ENCODE assay signal across 7 cellular contexts in the genomic region with DNA sequence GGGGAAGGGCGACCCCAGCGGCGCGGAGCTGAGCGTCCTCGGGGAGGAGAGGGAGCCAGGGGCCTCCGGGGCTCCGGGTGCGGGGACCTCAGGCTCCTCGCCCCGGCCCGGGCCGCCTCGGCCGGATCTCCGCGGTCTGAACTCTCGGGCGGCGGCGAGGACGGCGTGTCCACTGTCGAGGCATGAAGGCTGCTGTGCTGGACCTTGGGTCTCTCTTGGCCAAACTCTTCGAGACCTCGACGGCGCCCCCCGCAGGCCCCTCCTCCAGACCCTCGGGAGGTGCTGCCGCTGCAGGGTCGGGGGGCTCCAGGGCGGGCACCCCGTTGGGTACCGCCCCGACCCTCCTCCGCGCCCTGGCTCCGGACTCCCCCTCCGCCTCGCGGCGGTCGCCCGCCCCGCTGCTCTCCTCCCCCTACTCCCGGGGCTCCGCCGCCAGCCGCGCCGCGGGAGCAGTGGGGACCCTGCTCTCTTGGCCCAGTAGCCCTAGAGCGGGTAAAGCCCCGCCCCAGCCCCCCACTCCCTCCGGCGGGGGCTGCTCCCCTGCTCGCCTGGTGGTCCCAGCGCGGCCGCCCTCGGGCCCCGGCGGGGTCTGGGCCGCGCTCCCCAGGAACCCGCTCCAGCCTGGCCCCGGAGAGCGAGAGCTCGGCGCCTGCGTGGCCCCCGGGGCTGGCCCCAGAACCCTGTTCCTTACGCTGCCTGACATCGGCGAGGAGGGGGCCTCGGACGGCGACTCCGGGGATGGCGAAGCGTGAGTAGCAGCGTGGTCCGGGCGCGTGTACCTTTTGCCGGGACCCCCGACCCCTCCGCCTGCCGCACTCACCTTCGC. TPM values are rescaled to one million over a fixed set of nuclear protein-coding genes. Genes with fewer than 3 reads are reported as not detected.
A peak's percentile ranks its signal among the peaks of the same experiment; 100 is the strongest.
DNase-seq lines count a peak whose midpoint lies in the region; ATAC-seq and TF ChIP-seq lines count a peak whose summit lies in the region.

No MANE protein-coding gene starts in this region.

- H3K27me3 Mint-ChIP-seq in natural killer cell (ENCODE audit: low read depth in 2 of 2) = peaks cover 38 to 54% of the 10 kb centered on the region in 2 donors

- TF ChIP-seq POLR2A in HCT116 (IDR thresholded peaks at IDR 0.05; ENCODE audit: borderline replicate concordance, extremely low read depth, insufficient read depth, insufficient read length) = no peak

- POLR2A ChIA-PET in HCT116 (lab: Charles Lee) = no interaction called here

- WGBS in esophagus, 2 donors = 2% methylated on average over 73 to 91 of the region's 91 CpGs

- H3K27ac Mint-ChIP-seq in natural killer cell = no peak overlapping the region

- CTCF ChIA-PET in HCT116 (lab: Charles Lee) = no interaction called here

- no peak overlapping the region for H2AFZ ChIP-seq in HCT116 (ENCODE audit: low read depth, low read length, poor library complexity, severe bottlenecking)

- H3K9me3 Mint-ChIP-seq in natural killer cell = no peaks in the 10 kb centered on the region

- H3K27ac ChIP-seq in HCT116 (ENCODE audit: low read depth, low read length) (peak overlapping the region; percentile 46; the same call in 1 of the 2 replicates), esophagus (ENCODE audit: low read depth in 2 of 2, low read length in 1 of 2) (no peak overlapping the region)

- H3K79me2 ChIP-seq in HCT116 (ENCODE audit: insufficient read depth, low read length) = no peaks in the 10 kb centered on the region

- H3K27me3 ChIP-seq in HCT116 (ENCODE audit: insufficient read depth, low read length) (no peaks in the 10 kb centered on the region), esophagus (ENCODE audit: control insufficient read depth in 1 of 2, insufficient read depth in 2 of 2, low read length in 2 of 2) (peaks cover 0 to 5% of the 10 kb centered on the region in 2 donors)

- intact Hi-C loops in HCT116 (cut with micrococcal nuclease) = no loop called here
- intact Hi-C loops in natural killer cell (cut with micrococcal nuclease) = no loop called here

- 0 out of 6 replicates have a peak, but pooled peaks of 1 of the 3 experiments have one; percentile 12 for TF ChIP-seq CTCF in HCT116 (IDR thresholded peaks at IDR 0.05 in 2 of 3, conservative IDR thresholded peaks at IDR 0.05 in 1 of 3; ENCODE audit: borderline replicate concordance in 1 of 3, insufficient read depth in 1 of 3, low read depth in 2 of 3, low read length in 2 of 3)
- TF ChIP-seq CTCF in natural killer cell (IDR thresholded peaks at IDR 0.05) = no peak

- H3K4me1 Mint-ChIP-seq in natural killer cell = peaks cover 4 to 5% of the 10 kb centered on the region in 2 donors

- H3K4me2 ChIP-seq in HCT116 (ENCODE audit: low read length) = peak overlapping the region; percentile 90

- H3K4me3 Mint-ChIP-seq in natural killer cell = peak overlapping the region; percentile 85

- no peak for TF ChIP-seq RAD21 in HCT116 (IDR thresholded peaks at IDR 0.05; ENCODE audit: low read depth)

- H3K9ac ChIP-seq in HCT116 (ENCODE audit: low read length) = peak overlapping the region; percentile 59

- H3K9me3 ChIP-seq in HCT116 (ENCODE audit: control insufficient read depth in 1 of 2, insufficient read depth in 1 of 2, low read depth in 1 of 2, low read length in 2 of 2) (no peaks in the 10 kb centered on the region), esophagus (ENCODE audit: control insufficient read depth in 2 of 2, insufficient read depth in 1 of 2, low read depth in 1 of 2, low read length in 1 of 2) (no peaks in the 10 kb centered on the region)

- H3K36me3 Mint-ChIP-seq in natural killer cell = no peaks in the 10 kb centered on the region

- H3K36me3 ChIP-seq in HCT116 (ENCODE audit: control insufficient read depth in 1 of 2, insufficient read depth in 2 of 2, low read length in 2 of 2) (no peaks in the 10 kb centered on the region), esophagus (ENCODE audit: control insufficient read depth in 2 of 2, insufficient read depth in 2 of 2, low read length in 1 of 2) (no peaks in the 10 kb centered on the region)

- H4K20me1 ChIP-seq in HCT116 (ENCODE audit: insufficient read depth) = no peaks in the 10 kb centered on the region

- no peak for DNase-seq in HCT116 (ENCODE audit: low read depth, low spot score)
- peak; percentile 5 for DNase-seq in RPMI8226
- DNase-seq in natural killer cell = no peak
- no peak for DNase-seq in NCI-H1694 (lab: John Stamatoyannopoulos, UW)
- no peak for DNase-seq in putamen (ENCODE audit: low spot score)

- peaks cover 4 to 18% of the 10 kb centered on the region in 2 experiments; a peak in 3 of 4 replicates for H3K4me1 ChIP-seq in HCT116 (ENCODE audit: control insufficient read depth in 1 of 2, insufficient read depth in 2 of 2, low read length in 2 of 2)
- H3K4me1 ChIP-seq in esophagus (ENCODE audit: control insufficient read depth in 2 of 2, insufficient read depth in 2 of 2, low read length in 1 of 2) = no peaks in the 10 kb centered on the region

- ATAC-seq in GM18868 (IDR thresholded peaks at IDR 0.05; ENCODE audit: unreplicated experiment) = peak; percentile 37
- peak; percentile 74 for ATAC-seq in HCT116
- ATAC-seq in natural killer cell = peak; percentile 26 to 59 (median 29)

- no peaks in the 10 kb centered on the region for H3K9me2 ChIP-seq in HCT116 (ENCODE audit: insufficient read depth)

- RAD21 ChIA-PET in HCT116 (lab: Charles Lee; ENCODE audit: low non-redundant PET in 1 of 2, low total read pairs in 2 of 2, uncharacterized antibody in 2 of 2, unreplicated experiment in 2 of 2) = no interaction called here

- peak overlapping the region; percentile 50 to 60 for H3K4me3 ChIP-seq in HCT116 (replicated peaks in 1 of 2; ENCODE audit: low read depth in 1 of 2, low read length in 2 of 2)
- H3K4me3 ChIP-seq in esophagus (ENCODE audit: low read depth in 1 of 2, low read length in 2 of 2) = peak overlapping the region; percentile 51 to 65

- no TSS peak for BruUV-seq in HCT116 (replicated peaks; lab: Mats Ljungman, UMichigan)

TF ChIP-seq in HCT116, 20 proteins besides CTCF, POLR2A, EP300 and RAD21:
- TF ChIP-seq ZFX (IDR thresholded peaks at IDR 0.05) (peak; percentile 52), SIN3A (IDR thresholded peaks at IDR 0.05; ENCODE audit: low read depth) (no peak), JUND (IDR thresholded peaks at IDR 0.05) (no peak), EZH2phosphoT487 (IDR thresholded peaks at IDR 0.05; ENCODE audit: borderline replicate concordance) (no peak), ZNF274 (IDR thresholded peaks at IDR 0.05; ENCODE audit: low read depth, low read length) (no peak), TCF7L2 (IDR thresholded peaks at IDR 0.05; ENCODE audit: borderline replicate concordance, extremely low read depth, insufficient read depth, insufficient read length) (no peak)
- TF ChIP-seq, protein P1, sequence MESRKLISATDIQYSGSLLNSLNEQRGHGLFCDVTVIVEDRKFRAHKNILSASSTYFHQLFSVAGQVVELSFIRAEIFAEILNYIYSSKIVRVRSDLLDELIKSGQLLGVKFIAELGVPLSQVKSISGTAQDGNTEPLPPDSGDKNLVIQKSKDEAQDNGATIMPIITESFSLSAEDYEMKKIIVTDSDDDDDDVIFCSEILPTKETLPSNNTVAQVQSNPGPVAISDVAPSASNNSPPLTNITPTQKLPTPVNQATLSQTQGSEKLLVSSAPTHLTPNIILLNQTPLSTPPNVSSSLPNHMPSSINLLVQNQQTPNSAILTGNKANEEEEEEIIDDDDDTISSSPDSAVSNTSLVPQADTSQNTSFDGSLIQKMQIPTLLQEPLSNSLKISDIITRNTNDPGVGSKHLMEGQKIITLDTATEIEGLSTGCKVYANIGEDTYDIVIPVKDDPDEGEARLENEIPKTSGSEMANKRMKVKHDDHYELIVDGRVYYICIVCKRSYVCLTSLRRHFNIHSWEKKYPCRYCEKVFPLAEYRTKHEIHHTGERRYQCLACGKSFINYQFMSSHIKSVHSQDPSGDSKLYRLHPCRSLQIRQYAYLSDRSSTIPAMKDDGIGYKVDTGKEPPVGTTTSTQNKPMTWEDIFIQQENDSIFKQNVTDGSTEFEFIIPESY (IDR thresholded peaks at IDR 0.05; ENCODE audit: extremely low read depth, insufficient replicate concordance, low read length) = no peak
- TF ChIP-seq, protein P2, sequence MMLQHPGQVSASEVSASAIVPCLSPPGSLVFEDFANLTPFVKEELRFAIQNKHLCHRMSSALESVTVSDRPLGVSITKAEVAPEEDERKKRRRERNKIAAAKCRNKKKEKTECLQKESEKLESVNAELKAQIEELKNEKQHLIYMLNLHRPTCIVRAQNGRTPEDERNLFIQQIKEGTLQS (IDR thresholded peaks at IDR 0.05) = no peak
- TF ChIP-seq, protein P3, sequence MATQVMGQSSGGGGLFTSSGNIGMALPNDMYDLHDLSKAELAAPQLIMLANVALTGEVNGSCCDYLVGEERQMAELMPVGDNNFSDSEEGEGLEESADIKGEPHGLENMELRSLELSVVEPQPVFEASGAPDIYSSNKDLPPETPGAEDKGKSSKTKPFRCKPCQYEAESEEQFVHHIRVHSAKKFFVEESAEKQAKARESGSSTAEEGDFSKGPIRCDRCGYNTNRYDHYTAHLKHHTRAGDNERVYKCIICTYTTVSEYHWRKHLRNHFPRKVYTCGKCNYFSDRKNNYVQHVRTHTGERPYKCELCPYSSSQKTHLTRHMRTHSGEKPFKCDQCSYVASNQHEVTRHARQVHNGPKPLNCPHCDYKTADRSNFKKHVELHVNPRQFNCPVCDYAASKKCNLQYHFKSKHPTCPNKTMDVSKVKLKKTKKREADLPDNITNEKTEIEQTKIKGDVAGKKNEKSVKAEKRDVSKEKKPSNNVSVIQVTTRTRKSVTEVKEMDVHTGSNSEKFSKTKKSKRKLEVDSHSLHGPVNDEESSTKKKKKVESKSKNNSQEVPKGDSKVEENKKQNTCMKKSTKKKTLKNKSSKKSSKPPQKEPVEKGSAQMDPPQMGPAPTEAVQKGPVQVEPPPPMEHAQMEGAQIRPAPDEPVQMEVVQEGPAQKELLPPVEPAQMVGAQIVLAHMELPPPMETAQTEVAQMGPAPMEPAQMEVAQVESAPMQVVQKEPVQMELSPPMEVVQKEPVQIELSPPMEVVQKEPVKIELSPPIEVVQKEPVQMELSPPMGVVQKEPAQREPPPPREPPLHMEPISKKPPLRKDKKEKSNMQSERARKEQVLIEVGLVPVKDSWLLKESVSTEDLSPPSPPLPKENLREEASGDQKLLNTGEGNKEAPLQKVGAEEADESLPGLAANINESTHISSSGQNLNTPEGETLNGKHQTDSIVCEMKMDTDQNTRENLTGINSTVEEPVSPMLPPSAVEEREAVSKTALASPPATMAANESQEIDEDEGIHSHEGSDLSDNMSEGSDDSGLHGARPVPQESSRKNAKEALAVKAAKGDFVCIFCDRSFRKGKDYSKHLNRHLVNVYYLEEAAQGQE (IDR thresholded peaks at IDR 0.05; ENCODE audit: low read depth) = no peak

RNA-seq across cellular contexts. Expression of gene FAM149A, which starts 0.6 kb away (rescaled TPM):
- total RNA-seq in HCT116 (2021; ENCODE audit: unreplicated experiment) (8.9 TPM), natural killer cell (under 1 TPM in 1 of 3 donors, not detected in 2; 0.33 TPM)
- polyA plus RNA-seq in HCT116 (2012) = 6.6 and 9.3 TPM in 2 replicates
- polyA plus RNA-seq in esophagus = 1 to 10 TPM; 3.2 to 6.7 TPM

RNA-seq across cellular contexts. Expression of gene TLR3, which starts 36.2 kb away (rescaled TPM):
- total RNA-seq in HCT116 (2021; ENCODE audit: unreplicated experiment) (1.3 TPM), natural killer cell (1 to 10 TPM; 4.9 to 9.5 (median 8.3) TPM)
- 0.25 and 0.57 TPM in 2 replicates for polyA plus RNA-seq in HCT116 (2012)
- 1 to 10 TPM; 2.1 to 3.6 TPM for polyA plus RNA-seq in esophagus
